Comparison of ENCODE assay signal across 23 cellular contexts in the genomic region with DNA sequence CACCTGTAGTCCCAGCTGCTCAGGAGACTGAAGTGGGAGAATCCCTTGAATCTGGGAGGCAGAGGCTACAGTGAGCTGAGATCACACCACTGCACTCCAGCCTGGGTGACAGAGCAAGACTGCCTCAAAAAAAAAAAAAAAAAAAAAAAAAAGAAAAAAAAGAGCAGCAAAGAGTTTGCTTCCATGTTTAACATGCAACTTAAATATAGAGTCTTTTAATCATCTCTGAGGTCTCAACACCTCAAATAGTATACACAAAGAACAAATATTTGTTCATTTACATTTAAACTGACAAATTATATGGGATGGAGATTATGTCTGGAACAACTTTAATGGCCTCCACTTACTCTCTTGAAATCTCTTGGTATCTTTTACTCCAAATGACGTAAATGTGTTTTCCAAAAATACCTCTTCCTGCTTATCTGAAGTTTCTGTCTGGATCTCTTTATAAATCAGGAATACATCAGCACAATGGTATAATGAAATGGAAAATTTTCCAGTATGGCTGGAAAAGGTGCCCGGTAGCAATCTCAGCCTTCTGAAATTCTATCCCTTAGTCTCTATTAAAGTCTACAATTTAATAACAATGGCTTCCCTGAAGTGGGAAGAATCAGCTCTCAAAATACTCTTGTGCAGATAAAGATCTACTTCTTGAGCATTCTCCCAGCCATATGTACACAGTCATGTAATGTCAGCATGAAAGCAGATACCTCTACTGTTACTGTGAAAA.
"Had no signal": no experiment of that assay in that cellular context is flagged by ENCODE, and none has a peak within 500 bp of the region (broad histone marks: within the 10 kb centered on the region; RNA-seq: fewer than 3 reads in every experiment).

No MANE protein-coding gene starts in this region.

- H3K27ac ChIP-seq: adrenal gland, coronary artery, dorsolateral prefrontal cortex, left lung, lower lobe of right lung, pancreas, psoas muscle, testis, transverse colon, WERI-Rb-1 had no signal

- DNase-seq: activated CD4-positive, alpha-beta T cell treated with anti-CD3 and anti-CD28 coated beads for 48 hours; activated CD4-positive, alpha-beta T cell treated with anti-CD3 and anti-CD28 coated beads, Interleukin-2, amount 50 U/mL, for 48 hours; activated CD8-positive, alpha-beta memory T cell treated with anti-CD3 and anti-CD28 coated beads for 24 hours; activated effector memory CD4-positive, alpha-beta T cell treated with anti-CD3 and anti-CD28 coated beads, Interleukin-2, amount 50 U/mL, for 16 hours; activated naive CD4-positive, alpha-beta T cell treated with anti-CD3 and anti-CD28 coated beads for 36 hours; activated naive CD8-positive, alpha-beta T cell treated with anti-CD3 and anti-CD28 coated beads for 36 hours; adrenal gland; aorta; dorsolateral prefrontal cortex; effector memory CD4-positive, alpha-beta T cell; left lung; lower lobe of right lung; mesenchymal stem cell; naive thymus-derived CD8-positive, alpha-beta T cell; nucleus accumbens; pancreas; psoas muscle; stimulated activated CD4-positive, alpha-beta T cell treated with anti-CD3 and anti-CD28 coated beads, Interleukin-1b, Interleukin-23, amount 100 ng/mL, for 48 hours; stimulated activated naive CD4-positive, alpha-beta T cell treated with Interleukin-2 at 50 U/mL for 16 hours; testis; transverse colon; WERI-Rb-1 had no signal
